9 cellular contexts compared by ENCODE assay signal in the genomic region with DNA sequence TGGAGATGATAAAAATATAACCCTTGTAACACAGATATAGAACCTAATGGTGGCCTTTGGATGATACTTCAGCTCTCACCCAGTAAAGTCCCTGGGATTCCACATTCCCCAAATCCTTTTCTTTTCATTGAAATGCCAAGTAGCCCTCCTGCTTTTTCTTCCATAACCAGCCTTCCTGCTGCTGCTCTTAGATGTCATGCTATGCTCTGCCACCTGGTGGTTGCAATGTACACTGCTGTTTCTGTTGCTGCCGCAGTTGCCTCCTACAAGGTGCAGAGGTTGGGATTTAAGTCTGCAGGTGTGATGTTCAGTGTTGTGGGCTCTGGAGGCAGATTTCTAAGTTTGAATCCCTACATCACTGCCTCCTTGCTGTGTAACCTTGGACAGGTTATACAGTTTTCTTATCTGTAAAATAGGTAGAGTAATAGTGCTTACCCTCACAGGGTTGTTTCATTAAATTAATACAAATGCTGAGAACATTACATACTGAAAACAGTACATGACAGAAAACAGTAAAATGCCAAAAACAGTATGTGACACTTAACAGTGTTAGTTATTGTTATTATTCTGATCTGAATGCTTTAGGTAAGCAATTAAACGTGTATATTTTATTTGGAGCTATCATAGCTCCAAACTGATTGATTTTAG.
DNase-seq lines count a peak whose midpoint lies in the region; ATAC-seq and TF ChIP-seq lines count a peak whose summit lies in the region.
"Had no signal": no experiment of that assay in that cellular context is flagged by ENCODE, and none has a peak within 500 bp of the region (broad histone marks: within the 10 kb centered on the region; RNA-seq: fewer than 3 reads in every experiment).

No MANE protein-coding gene starts in this region.

- H3K14ac ChIP-seq in neuronal stem cell (ENCODE audit: low read length) = no peak overlapping the region

- no peaks in the 10 kb centered on the region for H3K27me3 Mint-ChIP-seq in activated T-cell treated with anti-CD3 and anti-CD28 coated beads, Interleukin-2, amount 50 U/mL, for 72 hours (ENCODE audit: low read depth)
- H3K27me3 Mint-ChIP-seq: activated naive CD4-positive, alpha-beta T cell treated with anti-CD3 and anti-CD28 coated beads, Interleukin-2, amount 50 U/mL, for 24 hours had no signal

- H2AFZ ChIP-seq in neuronal stem cell (ENCODE audit: low read length) = no peak overlapping the region

- no peak overlapping the region for H2BK12ac ChIP-seq in neuronal stem cell (ENCODE audit: low read length)

- H3K4me1 Mint-ChIP-seq in activated T-cell treated with anti-CD3 and anti-CD28 coated beads, Interleukin-2, amount 50 U/mL, for 72 hours (ENCODE audit: low read depth) = no peaks in the 10 kb centered on the region

- H3K18ac ChIP-seq in neuronal stem cell (ENCODE audit: low read length) = no peak overlapping the region

- H3K4me1 ChIP-seq in Peyer's patch = no peaks in the 10 kb centered on the region
- peaks cover 2 to 4% of the 10 kb centered on the region in 2 donors for H3K4me1 ChIP-seq in neuronal stem cell (ENCODE audit: control insufficient read depth in 2 of 2, insufficient read depth in 1 of 2, low read depth in 1 of 2, low read length in 2 of 2)

- H3K4me3 ChIP-seq in Peyer's patch (no peak overlapping the region), fibroblast of the aortic adventitia (ENCODE audit: low read depth, low read length) (no peak overlapping the region), neuronal stem cell (ENCODE audit: low read length in 2 of 2) (no peak overlapping the region)

- no peak overlapping the region for H2BK120ac ChIP-seq in neuronal stem cell (ENCODE audit: low read depth, low read length)

- H3K9me3 Mint-ChIP-seq in activated T-cell treated with anti-CD3 and anti-CD28 coated beads, Interleukin-2, amount 50 U/mL, for 72 hours = no peaks in the 10 kb centered on the region
- H3K9me3 Mint-ChIP-seq: activated naive CD4-positive, alpha-beta T cell treated with anti-CD3 and anti-CD28 coated beads, Interleukin-2, amount 50 U/mL, for 24 hours had no signal

- H2AK5ac ChIP-seq in neuronal stem cell (ENCODE audit: low read depth, low read length) = no peak overlapping the region

- no peak overlapping the region for H2BK5ac ChIP-seq in neuronal stem cell (ENCODE audit: low read length)

- H4K8ac ChIP-seq in neuronal stem cell (ENCODE audit: low read depth, low read length) = no peak overlapping the region

- H2BK15ac ChIP-seq in neuronal stem cell (ENCODE audit: low read length) = no peak overlapping the region

- TF ChIP-seq CTCF in Peyer's patch (IDR thresholded peaks at IDR 0.05) (peak; percentile 82 to 91 (median 86)), fibroblast of the aortic adventitia (IDR thresholded peaks at IDR 0.05; ENCODE audit: insufficient read depth, low read length) (peak; percentile 96)

- H3K4ac ChIP-seq in neuronal stem cell (ENCODE audit: low read length) = no peak overlapping the region

- no peak overlapping the region for H3K4me3 Mint-ChIP-seq in activated T-cell treated with anti-CD3 and anti-CD28 coated beads, Interleukin-2, amount 50 U/mL, for 72 hours
- H3K4me3 Mint-ChIP-seq: activated naive CD4-positive, alpha-beta T cell treated with anti-CD3 and anti-CD28 coated beads, Interleukin-2, amount 50 U/mL, for 24 hours had no signal

- WGBS in neuronal stem cell (ENCODE audit: extremely low coverage in 2 of 2, insufficient read length in 2 of 2, insufficient replicate concordance in 1 of 2), 2 donors = no CpG with 5 or more reads among the region's 2 CpGs

- H3K27ac ChIP-seq in Peyer's patch (no peak overlapping the region), neuronal stem cell (replicated peaks; ENCODE audit: low read length) (no peak overlapping the region), substantia nigra (ENCODE audit: low read depth, low read length, poor library complexity, severe bottlenecking) (no peak overlapping the region)

- no peak overlapping the region for H3K23ac ChIP-seq in neuronal stem cell (ENCODE audit: low read depth, low read length, poor library complexity)

- H3K27me3 ChIP-seq in Peyer's patch (no peaks in the 10 kb centered on the region), neuronal stem cell (ENCODE audit: control insufficient read depth in 3 of 3, insufficient read depth in 3 of 3, low read depth in 1 of 3, low read length in 3 of 3) (no peaks in the 10 kb centered on the region)

- no peak overlapping the region for H3K27ac Mint-ChIP-seq in activated T-cell treated with anti-CD3 and anti-CD28 coated beads, Interleukin-2, amount 50 U/mL, for 72 hours
- H3K27ac Mint-ChIP-seq: activated naive CD4-positive, alpha-beta T cell treated with anti-CD3 and anti-CD28 coated beads, Interleukin-2, amount 50 U/mL, for 24 hours had no signal

- peaks cover 1% of the 10 kb centered on the region for H3K79me1 ChIP-seq in neuronal stem cell (ENCODE audit: low read depth, low read length)

- H3K36me3 ChIP-seq in Peyer's patch (no peaks in the 10 kb centered on the region), neuronal stem cell (replicated peaks in 1 of 2; ENCODE audit: control insufficient read depth in 2 of 2, insufficient read depth in 2 of 2, low read length in 2 of 2) (peaks cover 2 to 19% of the 10 kb centered on the region in 2 donors)

- peak; percentile 58 for ATAC-seq in GM21447 (IDR thresholded peaks at IDR 0.05; ENCODE audit: unreplicated experiment)
- ATAC-seq in activated T-cell treated with anti-CD3 and anti-CD28 coated beads, Interleukin-2, amount 50 U/mL, for 72 hours (replicated peaks in 1 of 2) = peak; percentile 66 to 72

- no peak overlapping the region for H3K9ac ChIP-seq in neuronal stem cell (ENCODE audit: low read depth, low read length, poor library complexity)

- H3K36me3 Mint-ChIP-seq in activated T-cell treated with anti-CD3 and anti-CD28 coated beads, Interleukin-2, amount 50 U/mL, for 72 hours (ENCODE audit: insufficient read depth in 2 of 2) = no peaks in the 10 kb centered on the region
- H3K36me3 Mint-ChIP-seq: activated naive CD4-positive, alpha-beta T cell treated with anti-CD3 and anti-CD28 coated beads, Interleukin-2, amount 50 U/mL, for 24 hours had no signal

- DNase-seq in CMK (ENCODE audit: low read depth) = peak; percentile 58
- DNase-seq in Kasumi-1 (lab: John Stamatoyannopoulos, UW) = peak; percentile 68 to 79
- peak; percentile 65 to 89 (median 75) for DNase-seq in Peyer's patch
- DNase-seq in activated T-cell treated with anti-CD3 and anti-CD28 coated beads, Interleukin-2, amount 50 U/mL, for 72 hours = peak; percentile 74 to 76
- peak; percentile 90 for DNase-seq in fibroblast of the aortic adventitia (ENCODE audit: low read depth)
- peak; percentile 81 for DNase-seq in neuronal stem cell (ENCODE audit: low spot score)
- DNase-seq in substantia nigra (lab: John Stamatoyannopoulos, UW) = peak in 46 of 49 donors; percentile 1 to 81 (median 57)

- H3K4me2 ChIP-seq in neuronal stem cell (ENCODE audit: insufficient read depth, low read length, poor library complexity, severe bottlenecking) = no peak overlapping the region

- H3K9me3 ChIP-seq in Peyer's patch (no peaks in the 10 kb centered on the region), neuronal stem cell (replicated peaks in 1 of 2; ENCODE audit: control insufficient read depth in 2 of 2, insufficient read depth in 1 of 2, low read depth in 1 of 2, low read length in 2 of 2) (no peaks in the 10 kb centered on the region)

- TF ChIP-seq POLR2A in Peyer's patch (IDR thresholded peaks at IDR 0.05) = no peak

- no peak overlapping the region for H4K91ac ChIP-seq in neuronal stem cell (ENCODE audit: low read depth, low read length, poor library complexity)
